9 cellular contexts compared by ENCODE assay signal in genomic region chr4:52376107-52376704, GRCh38.
A peak's percentile ranks its signal among the peaks of the same experiment; 100 is the strongest.
DNase-seq lines count a peak whose midpoint lies in the region; ATAC-seq, FAIRE-seq and TF ChIP-seq lines count a peak whose summit lies in the region.
"Had no signal": no experiment of that assay in that cellular context is flagged by ENCODE, and none has a peak within 500 bp of the region (broad histone marks: within the 10 kb centered on the region; RNA-seq: fewer than 3 reads in every experiment).

No MANE protein-coding gene starts in this region.

- H4K20me1 ChIP-seq in HepG2 (ENCODE audit: insufficient read depth, low read length) = no peaks in the 10 kb centered on the region

- H3K4me3 ChIP-seq in GM12875 (ENCODE audit: low read depth, low read length) (no peak overlapping the region), body of pancreas (no peak overlapping the region), HepG2 (replicated peaks in 1 of 3; ENCODE audit: insufficient read depth in 1 of 3, low read depth in 2 of 3, low read length in 3 of 3) (no peak overlapping the region)

- no TSS peak for BruUV-seq in HepG2 (replicated peaks; lab: Mats Ljungman, UMichigan)

- POLR2A ChIA-PET in HepG2 (lab: Yijun Ruan, JAX) = no interaction called here

- intact Hi-C loops in body of pancreas (cut with DNase I) = loop anchor here (10.0 kb wide), 1 partner anchor 609 kb away; no protein-coding TSS in a partner anchor
- intact Hi-C loops in HepG2 (cut with micrococcal nuclease; ENCODE audit: unreplicated experiment) = loop anchor here (1.0 kb wide), 2 partner anchors 212 to 607 kb away; no protein-coding TSS in a partner anchor

- FAIRE-seq in HepG2 (lab: Jason Lieb, UNC) = no peak

- H3K9me3 ChIP-seq in body of pancreas (no peaks in the 10 kb centered on the region), HepG2 (ENCODE audit: low read length) (no peaks in the 10 kb centered on the region)

- TF ChIP-seq EP300 in HepG2 (IDR thresholded peaks at IDR 0.05; ENCODE audit: low read depth in 2 of 2, low read length in 2 of 2) (no peak), HepG2 (CRISPR knock-in tag; IDR thresholded peaks at IDR 0.05; ENCODE audit: borderline replicate concordance) (no peak)

- H3K36me3 ChIP-seq in body of pancreas (replicated peaks in 1 of 2; ENCODE audit: insufficient read depth in 1 of 2, low read depth in 2 of 2) (no peaks in the 10 kb centered on the region), HepG2 (replicated peaks in 1 of 2; ENCODE audit: control insufficient read depth in 1 of 2, insufficient read depth in 2 of 2, low read length in 2 of 2) (no peaks in the 10 kb centered on the region)

- DNase-seq in NCI-H460 (ENCODE audit: extremely low read depth, low read depth) = peak; percentile 51
- DNase-seq in body of pancreas = peak in 3 of 4 donors; percentile 24 to 49 (median 44)
- DNase-seq in HepG2 (ENCODE audit: low spot score) = peak; percentile 45
- DNase-seq in NCI-H128 (lab: John Stamatoyannopoulos, UW; ENCODE audit: unreplicated experiment) = no peak

- no peak overlapping the region for H3K9ac ChIP-seq in HepG2 (ENCODE audit: insufficient read depth, low read depth, low read length)

- peak; percentile 16; the same call in 1 of the 2 replicates for TF ChIP-seq RAD21 in HepG2 (CRISPR knock-in tag; IDR thresholded peaks at IDR 0.05)

- no peak for TF ChIP-seq POLR2A in body of pancreas (IDR thresholded peaks at IDR 0.05)
- TF ChIP-seq POLR2A in HepG2 (IDR thresholded peaks at IDR 0.05; ENCODE audit: insufficient read depth in 1 of 2, low read depth in 2 of 2, low read length in 2 of 2) = no peak

- no peaks in the 10 kb centered on the region for H3K79me2 ChIP-seq in HepG2 (ENCODE audit: insufficient read depth, low read length)

- TF ChIP-seq CTCF in C4-2B (conservative IDR thresholded peaks at IDR 0.05) = peak; percentile 66
- TF ChIP-seq CTCF in GM12875 (IDR thresholded peaks at IDR 0.05; ENCODE audit: borderline replicate concordance, insufficient read depth, low read depth, low read length) = peak; percentile 29; the same call in 1 of the 2 replicates
- TF ChIP-seq CTCF in body of pancreas (IDR thresholded peaks at IDR 0.05) = peak; percentile 32 to 74 (median 58)
- peak; percentile 61 for TF ChIP-seq CTCF in HepG2 (CRISPR knock-in tag; IDR thresholded peaks at IDR 0.05)

- ATAC-seq in body of pancreas = no peak
- no peak; the same call in 2 of the 3 replicates for ATAC-seq in HepG2
- ATAC-seq in HG03175 (IDR thresholded peaks at IDR 0.05; ENCODE audit: unreplicated experiment) = no peak
- no peak for ATAC-seq in HG03025 (IDR thresholded peaks at IDR 0.05; ENCODE audit: low FRiP score, unreplicated experiment)
- ATAC-seq: T-cell had no signal

- CTCF ChIA-PET in HepG2 (lab: Yijun Ruan, JAX; ENCODE audit: low intra/inter-chr PET ratio, low total read pairs) = interaction anchor here (1.9 kb wide), 1 partner anchor 607 kb away, joined by 15 read pairs; no protein-coding TSS in a partner anchor

- no peak overlapping the region for H2AFZ ChIP-seq in HepG2 (ENCODE audit: low read length)

- WGBS in body of pancreas, 2 donors = 49 to 53% methylated on average over 8 of the region's 8 CpGs
- 39% methylated on average over 8 of the region's 8 CpGs for WGBS in HepG2 (ENCODE audit: low lambda C conversion rate)

- H3K4me1 ChIP-seq in body of pancreas (no peaks in the 10 kb centered on the region), HepG2 (ENCODE audit: insufficient read depth, low read length) (peaks cover 16% of the 10 kb centered on the region)

- in situ Hi-C loops in HepG2 (cut with HindIII; ENCODE audit: extremely low pct_ligation_motif_present, low pct_unique_long_range_greater_than_20kb) = loop anchor here (5.0 to 10.0 kb wide), 3 partner anchors 141 to 606 kb away; no protein-coding TSS in a partner anchor

- H3K4me2 ChIP-seq in HepG2 (ENCODE audit: low read depth, low read length) = no peak overlapping the region

- H3K27ac ChIP-seq in C4-2B (no peak overlapping the region), body of pancreas (no peak overlapping the region), HepG2 (ENCODE audit: extremely low read length, insufficient read depth, low read length) (no peak overlapping the region)

- H3K27me3 ChIP-seq in body of pancreas (no peaks in the 10 kb centered on the region), HepG2 (ENCODE audit: control insufficient read depth in 1 of 2, insufficient read depth in 2 of 2, low read length in 2 of 2) (0 out of 5 replicates have a peak, but pooled peaks cover 0 to 3% of the 10 kb centered on the region in 2 experiments)

TF ChIP-seq in HepG2, 621 proteins besides CTCF, POLR2A, EP300 and RAD21 (continues in another document):
- no peak for TF ChIP-seq ARID5B (CRISPR knock-in tag; IDR thresholded peaks at IDR 0.05)
- no peak for TF ChIP-seq ZNF746 (CRISPR knock-in tag; IDR thresholded peaks at IDR 0.05)
- no peak for TF ChIP-seq ZNF687 (CRISPR knock-in tag; IDR thresholded peaks at IDR 0.05)
- TF ChIP-seq ONECUT2 (CRISPR knock-in tag; IDR thresholded peaks at IDR 0.05) = peak; percentile 65; the same call in 1 of the 2 replicates
- TF ChIP-seq KLF13 (CRISPR knock-in tag; IDR thresholded peaks at IDR 0.05) = no peak
